8 cellular contexts compared by ENCODE assay signal in genomic region chr2:202870431-202871160, GRCh38. TPM values are rescaled to one million over a fixed set of nuclear protein-coding genes. Genes with fewer than 3 reads are reported as not detected.
A peak's percentile ranks its signal among the peaks of the same experiment; 100 is the strongest.
DNase-seq lines count a peak whose midpoint lies in the region; ATAC-seq and TF ChIP-seq lines count a peak whose summit lies in the region.

No MANE protein-coding gene starts in this region.

- TF ChIP-seq CTCF in gastrocnemius medialis (IDR thresholded peaks at IDR 0.05 in 4 of 5, conservative IDR thresholded peaks at IDR 0.05 in 1 of 5), result no peak

- peak; percentile 25 for TF ChIP-seq POLR2A in GM15510 (IDR thresholded peaks at IDR 0.05; ENCODE audit: borderline replicate concordance, extremely low read depth, insufficient read length)
- TF ChIP-seq POLR2A in gastrocnemius medialis (IDR thresholded peaks at IDR 0.05), result peak; percentile 23 to 58

- H3K36me3 ChIP-seq in gastrocnemius medialis, result no peaks in the 10 kb centered on the region

- DNase-seq in NCI-H187 (lab: John Stamatoyannopoulos, UW) (peak; percentile 37 to 55), T-helper 22 cell (ENCODE audit: low read depth) (peak; percentile 9), astrocyte of the hippocampus (ENCODE audit: low read depth, low spot score) (peak; percentile 75), iPS DF 19.7 (ENCODE audit: low read depth, low spot score) (peak; percentile 78), gastrocnemius medialis (peak; percentile 47 to 74), mesenteric fat pad (ENCODE audit: low spot score) (no peak)

- H3K27me3 ChIP-seq in gastrocnemius medialis, result no peaks in the 10 kb centered on the region

- intact Hi-C loops in gastrocnemius medialis (cut with DNase I; ENCODE audit: low total_unique reads), result loop anchor here (2.0 to 10.0 kb wide), 3 partner anchors 66 to 282 kb away; no protein-coding TSS in a partner anchor

- in situ Hi-C loops in gastrocnemius medialis (cut with MboI; ENCODE audit: low sequenced_read_pairs in 4 of 4), result no loop called here

- H3K27ac ChIP-seq in gastrocnemius medialis, result peak overlapping the region; percentile 73 to 84 (median 79)

- peaks cover 6 to 10% of the 10 kb centered on the region in 2 donors for H3K4me1 ChIP-seq in gastrocnemius medialis

- H3K4me3 ChIP-seq in gastrocnemius medialis, result peak overlapping the region; percentile 72 to 88 (median 84)

- H3K9me3 ChIP-seq in gastrocnemius medialis, result no peaks in the 10 kb centered on the region

- ATAC-seq in HG02938 (IDR thresholded peaks at IDR 0.05; ENCODE audit: unreplicated experiment) (peak; percentile 53), gastrocnemius medialis (peak; percentile 78 to 85)

RNA-seq across cellular contexts. Expression of gene ICA1L, which starts 1.0 kb away (rescaled TPM):
- total RNA-seq in gastrocnemius medialis, result 1 to 10 TPM; 2.6 to 7.4 (median 4.8) TPM
- 5.3 TPM for total RNA-seq in mesenteric fat pad

RNA-seq across cellular contexts. Expression of gene WDR12, which starts 40.9 kb away (rescaled TPM):
- total RNA-seq in gastrocnemius medialis (10 to 100 TPM in 3 of 4 donors, 1 to 10 TPM in 1; 5.3 to 83.2 (median 18.7) TPM), mesenteric fat pad (50.5 TPM)

RNA-seq across cellular contexts. Expression of gene CARF, which starts 41.5 kb away (rescaled TPM):
- 10 to 100 TPM in 1 of 4 donors, 1 to 10 TPM in 3; 2.2 to 12.2 (median 4.0) TPM for total RNA-seq in gastrocnemius medialis
- total RNA-seq in mesenteric fat pad, result 5.4 TPM
